In genomic region chrX:23911436-23911835, GRCh38 we compare ENCODE assay signal across 17 cellular contexts. TPM values are rescaled to one million over a fixed set of nuclear protein-coding genes. Genes with fewer than 3 reads are reported as not detected.
DNase-seq lines count a peak whose midpoint lies in the region; ATAC-seq and TF ChIP-seq lines count a peak whose summit lies in the region.
"Had no signal": no experiment of that assay in that cellular context is flagged by ENCODE, and none has a peak within 500 bp of the region (broad histone marks: within the 10 kb centered on the region; RNA-seq: fewer than 3 reads in every experiment).

No MANE protein-coding gene starts in this region.

- H3K56ac ChIP-seq in H9 (ENCODE audit: insufficient read length, low read depth, low read length), result no peak overlapping the region

- DNase-seq in SKM-1 treated with dmso at 0.1 percent for 144 hours (lab: John Stamatoyannopoulos, UW; ENCODE audit: unreplicated experiment) (peak; percentile 11), SKM-1 (lab: John Stamatoyannopoulos, UW; ENCODE audit: unreplicated experiment) (no peak), HL-60 (ENCODE audit: low read depth in 1 of 2, low spot score in 1 of 2) (peak in 1 of 2 experiments; percentile 14), T-helper 17 cell (no peak), fibroblast of peridontal ligament (ENCODE audit: extremely low read depth) (peak; percentile 3), H9 (no peak), left cardiac atrium (no peak)
- DNase-seq: CD4-positive, alpha-beta T cell; DMS79 treated with DMSO at 0.1 percent for 48 hours; GF-D8; GM23248; HCEC 1CT had no signal

- H3K27ac Mint-ChIP-seq in T-helper 17 cell (peak overlapping the region; percentile 21), H9 (no peak overlapping the region)
- H3K27ac Mint-ChIP-seq: B cell; CD4-positive, alpha-beta T cell had no signal

- H4K5ac ChIP-seq in H9 (ENCODE audit: insufficient read length, low read depth, low read length), result no peak overlapping the region

- H3K27me3 Mint-ChIP-seq in T-helper 17 cell (no peaks in the 10 kb centered on the region), H9 (ENCODE audit: low read depth) (no peaks in the 10 kb centered on the region; the same call in 1 of the 2 replicates)
- H3K27me3 Mint-ChIP-seq: B cell; CD4-positive, alpha-beta T cell had no signal

- H3K4me1 ChIP-seq in H9 (ENCODE audit: insufficient read depth, low read length), result no peaks in the 10 kb centered on the region

- H3K4me2 ChIP-seq in H9 (ENCODE audit: insufficient read depth, insufficient read length, low read length), result no peak overlapping the region

- no peak overlapping the region for H2BK15ac ChIP-seq in H9 (ENCODE audit: low read depth, low read length)

- H3K79me1 ChIP-seq in H9 (ENCODE audit: insufficient read depth, low read depth, low read length, poor library complexity, severe bottlenecking), result no peaks in the 10 kb centered on the region

- intact Hi-C loops in left cardiac atrium (cut with DNase I), result no loop called here

- H3K27me3 ChIP-seq in HL-60 (ENCODE audit: insufficient read depth, poor library complexity, severe bottlenecking), result no peaks in the 10 kb centered on the region
- H3K27me3 ChIP-seq in H9 (ENCODE audit: insufficient read depth, low read length), result no peaks in the 10 kb centered on the region
- H3K27me3 ChIP-seq: BLaER1 treated with 17β-estradiol and CSF1 and Interleukin-3, amounts not matched to agents 10 nM and 100 nM had no signal

- no peak overlapping the region for H3K14ac ChIP-seq in H9 (ENCODE audit: insufficient read depth, low read length)

- no peak overlapping the region for H2BK5ac ChIP-seq in H9 (ENCODE audit: insufficient read length, low read length)

- H2BK12ac ChIP-seq in H9 (ENCODE audit: insufficient read length, low read depth, low read length), result no peak overlapping the region

- H3K4me3 Mint-ChIP-seq in T-helper 17 cell (no peak overlapping the region), H9 (no peak overlapping the region)
- H3K4me3 Mint-ChIP-seq: B cell; CD4-positive, alpha-beta T cell had no signal

- no peaks in the 10 kb centered on the region for H4K20me1 ChIP-seq in H9 (ENCODE audit: control insufficient read depth, insufficient read depth, insufficient read length)
- H4K20me1 ChIP-seq: BLaER1 treated with 17β-estradiol and CSF1 and Interleukin-3, amounts not matched to agents 10 nM and 100 nM had no signal

- no peak overlapping the region for H3K23ac ChIP-seq in H9 (ENCODE audit: insufficient read length, low read depth, low read length)

- H3T11ph ChIP-seq in H9 (ENCODE audit: low read length), result no peak overlapping the region

- no CpG with 5 or more reads among the region's 1 CpG for WGBS in H9 (ENCODE audit: extremely low coverage, insufficient read length, low lambda C conversion rate)

- H3K9me3 Mint-ChIP-seq in H9, result no peaks in the 10 kb centered on the region
- H3K9me3 Mint-ChIP-seq: CD4-positive, alpha-beta T cell had no signal

- H3K27ac ChIP-seq in HL-60 (replicated peaks), result 0 out of 2 replicates have a peak overlapping the region, but pooled peaks have one; percentile 13
- H3K27ac ChIP-seq in H9 (ENCODE audit: insufficient read length, low read depth, low read length), result no peak overlapping the region
- H3K27ac ChIP-seq: GM23248 had no signal

- H2AK5ac ChIP-seq in H9 (ENCODE audit: insufficient read length, low read length), result no peak overlapping the region

- no peak overlapping the region for H2BK120ac ChIP-seq in H9 (ENCODE audit: low read depth, low read length, poor library complexity, severe bottlenecking)

- H3K9ac ChIP-seq in H9 (ENCODE audit: extremely low read depth, insufficient read length, low read length), result no peak overlapping the region
- H3K9ac ChIP-seq: BLaER1 treated with 17β-estradiol and CSF1 and Interleukin-3, amounts not matched to agents 10 nM and 100 nM; GM23248 had no signal

- H3K36me3 Mint-ChIP-seq in T-helper 17 cell (ENCODE audit: low read depth) (no peaks in the 10 kb centered on the region), H9 (ENCODE audit: insufficient read depth in 1 of 3, low read depth in 3 of 3) (no peaks in the 10 kb centered on the region; a peak in 1 of 7 replicates)

- ATAC-seq in T-helper 17 cell, result no peak
- ATAC-seq in GM21381 (IDR thresholded peaks at IDR 0.05; ENCODE audit: unreplicated experiment), result no peak
- no peak for ATAC-seq in left cardiac atrium

- TF ChIP-seq CTCF in HL-60 (IDR thresholded peaks at IDR 0.05; ENCODE audit: insufficient read depth, low read length) (no peak), H9 (conservative IDR thresholded peaks at IDR 0.05) (no peak)

- no peak overlapping the region for H3K18ac ChIP-seq in H9 (ENCODE audit: insufficient read length, low read depth, low read length)

- no peak overlapping the region for H2AFZ ChIP-seq in H9 (ENCODE audit: low read length)
- H2AFZ ChIP-seq: GM23248 had no signal

- H2BK20ac ChIP-seq in H9 (ENCODE audit: low read depth, low read length, poor library complexity, severe bottlenecking), result no peak overlapping the region

- no peaks in the 10 kb centered on the region for H3K23me2 ChIP-seq in H9 (ENCODE audit: insufficient read length, low read depth, low read length, poor library complexity, severe bottlenecking)

- no peak overlapping the region for H3K4ac ChIP-seq in H9 (ENCODE audit: low read depth, low read length)

- no peak overlapping the region for H3K4me3 ChIP-seq in HL-60 (replicated peaks; ENCODE audit: insufficient read depth, low read length)
- H3K4me3 ChIP-seq: BLaER1 treated with 17β-estradiol and CSF1 and Interleukin-3, amounts not matched to agents 10 nM and 100 nM; GM23248 had no signal

- H4K91ac ChIP-seq in H9 (ENCODE audit: insufficient read length, low read depth, low read length), result no peak overlapping the region

- H3K79me2 ChIP-seq in H9 (ENCODE audit: insufficient read depth, low read length), result peaks cover under 1% of the 10 kb centered on the region; the same call in 1 of the 2 replicates

- H4K8ac ChIP-seq in H9 (replicated peaks; ENCODE audit: insufficient read length, low read depth, low read length), result no peak overlapping the region

- H3K9me3 ChIP-seq in T-helper 17 cell (ENCODE audit: control insufficient read depth, low read length, poor library complexity, severe bottlenecking) (no peaks in the 10 kb centered on the region), H9 (ENCODE audit: control insufficient read depth, low read depth, low read length) (no peaks in the 10 kb centered on the region)
- H3K9me3 ChIP-seq: BLaER1 treated with 17β-estradiol and CSF1 and Interleukin-3, amounts not matched to agents 10 nM and 100 nM had no signal

- H3K4me1 Mint-ChIP-seq in T-helper 17 cell (peaks cover 3% of the 10 kb centered on the region), H9 (peaks cover 9 to 10% of the 10 kb centered on the region in 2 experiments)

RNA-seq across cellular contexts. Expression of gene CXorf58, which starts 3.6 kb away (rescaled TPM):
- total RNA-seq in T-helper 17 cell (not detected), H9 (2021) (not detected in 2 replicates), left cardiac atrium (under 1 TPM in 1 of 2 donors, not detected in 1; 0.42 TPM)
- total RNA-seq: A172; B cell; CD4-positive, alpha-beta T cell; GM23248; HT1080 had no signal

RNA-seq across cellular contexts. Expression of gene APOO, which starts 3.7 kb away (rescaled TPM):
- total RNA-seq in T-helper 17 cell, result 10 to 100 TPM; 10.9 to 14.9 TPM
- 86.9 and 95.3 TPM in 2 replicates for total RNA-seq in H9 (2021)
- 10 to 100 TPM; 70.0 to 70.9 TPM for total RNA-seq in left cardiac atrium

Comparison
In these comparisons a context has a peak if more than half of its experiments do, and no peak if none do; other contexts are left out.
1. DNase-seq: peak in SKM-1 treated with dmso at 0.1 percent for 144 hours (single experiment) and fibroblast of peridontal ligament (single experiment); none in SKM-1 (single experiment), T-helper 17 cell (0 of 3), H9 (single experiment) and left cardiac atrium (single experiment).